ENCODE assay signal across 8 cellular contexts in the genomic region with DNA sequence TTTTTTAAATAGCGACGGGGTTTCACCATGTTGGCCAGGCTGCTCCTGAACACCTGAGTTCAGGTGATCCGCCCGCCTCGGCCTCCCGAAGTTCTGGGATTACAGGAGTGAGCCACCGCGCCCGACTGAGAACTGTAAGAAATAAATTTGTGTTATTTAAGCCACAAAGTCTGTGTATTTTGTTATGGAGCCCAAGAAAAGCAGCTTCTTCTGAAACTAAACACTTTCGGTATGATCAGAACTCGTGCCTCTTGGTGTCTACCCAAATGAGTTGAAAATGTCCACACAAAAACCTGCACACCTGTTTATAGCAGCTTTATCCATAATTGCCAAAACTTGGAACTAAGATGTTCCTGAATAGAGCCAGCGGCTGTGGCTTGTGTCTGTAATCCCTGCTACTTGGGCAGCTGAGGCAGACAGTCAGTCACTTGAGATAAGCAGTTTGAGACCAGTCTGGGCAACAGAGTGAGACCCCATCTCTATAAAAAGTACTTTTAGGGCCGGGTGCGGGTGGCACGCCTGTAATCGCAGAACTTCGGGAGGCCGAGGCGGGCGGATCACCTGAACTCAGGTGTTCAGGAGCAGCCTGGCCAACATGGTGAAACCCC. TPM values are rescaled to one million over a fixed set of nuclear protein-coding genes. Genes with fewer than 3 reads are reported as not detected.
DNase-seq lines count a peak whose midpoint lies in the region; ATAC-seq and TF ChIP-seq lines count a peak whose summit lies in the region.
"Not testable (repeated sequence)": the region's sequence is repeated elsewhere in the genome, so short reads cannot be mapped to it uniquely, and the experiment has no call there.

No MANE protein-coding gene starts in this region.

- CTCF ChIA-PET in RWPE1 (lab: Yijun Ruan, JAX): not testable (repeated sequence)

- H3K36me3 Mint-ChIP-seq in central memory CD8-positive, alpha-beta T cell (ENCODE audit: insufficient read depth); memory B cell: not testable (repeated sequence)

- peak; percentile 49 for ATAC-seq in GM18520 (IDR thresholded peaks at IDR 0.05; ENCODE audit: unreplicated experiment)
- peak; percentile 63 for ATAC-seq in GM19463 (IDR thresholded peaks at IDR 0.05; ENCODE audit: unreplicated experiment)
- peak; percentile 55 for ATAC-seq in HG02571 (IDR thresholded peaks at IDR 0.05; ENCODE audit: unreplicated experiment)
- peak; percentile 73 for ATAC-seq in HG03159 (IDR thresholded peaks at IDR 0.05; ENCODE audit: unreplicated experiment)
- peak; percentile 52 for ATAC-seq in central memory CD8-positive, alpha-beta T cell (replicated peaks; ENCODE audit: extremely low read depth, poor library complexity, severe bottlenecking)
- peak; percentile 54 for ATAC-seq in memory B cell (ENCODE audit: low read depth)
- ATAC-seq in aorta (ENCODE audit: low FRiP score): peak; percentile 95

- H3K27ac ChIP-seq in RWPE1: peak overlapping the region; percentile 87
- not testable (repeated sequence) for H3K27ac ChIP-seq in aorta (ENCODE audit: low read depth in 1 of 2, low read length in 2 of 2)

- not testable (repeated sequence) for H3K36me3 ChIP-seq in aorta (ENCODE audit: control insufficient read depth in 1 of 2, insufficient read depth in 2 of 2, low read length in 1 of 2)

- not testable (repeated sequence) for H3K4me1 Mint-ChIP-seq in central memory CD8-positive, alpha-beta T cell; memory B cell

- not testable (repeated sequence) for H3K9me3 Mint-ChIP-seq in central memory CD8-positive, alpha-beta T cell; memory B cell

- H3K4me3 Mint-ChIP-seq in central memory CD8-positive, alpha-beta T cell; memory B cell: not testable (repeated sequence)

- POLR2A ChIA-PET in RWPE1 (lab: Yijun Ruan, JAX; ENCODE audit: low non-redundant PET): not testable (repeated sequence)

- H3K9me3 ChIP-seq in aorta (ENCODE audit: control insufficient read depth, low read length): not testable (repeated sequence)

- DNase-seq in RWPE1 (ENCODE audit: low spot score); central memory CD8-positive, alpha-beta T cell (ENCODE audit: low spot score in 2 of 2); memory B cell (ENCODE audit: low spot score in 2 of 2); aorta: not testable (repeated sequence)

- H3K27me3 ChIP-seq in aorta (ENCODE audit: control insufficient read depth in 1 of 2, insufficient read depth in 2 of 2, low read length in 1 of 2): not testable (repeated sequence)

- H3K4me3 ChIP-seq in aorta (ENCODE audit: low read length in 2 of 2): not testable (repeated sequence)

- peak overlapping the region; percentile 80 for H3K27ac Mint-ChIP-seq in central memory CD8-positive, alpha-beta T cell (ENCODE audit: low read depth)
- H3K27ac Mint-ChIP-seq in memory B cell: not testable (repeated sequence)

- TF ChIP-seq CTCF in RWPE1 (conservative IDR thresholded peaks at IDR 0.05; ENCODE audit: low read depth): not testable (repeated sequence)

- no CpG with 5 or more reads among the region's 20 CpGs for WGBS in aorta, 2 donors

- not testable (repeated sequence) for H3K4me1 ChIP-seq in aorta (ENCODE audit: control insufficient read depth in 1 of 2, insufficient read depth in 2 of 2, low read length in 2 of 2)

- not testable (repeated sequence) for H3K27me3 Mint-ChIP-seq in central memory CD8-positive, alpha-beta T cell; memory B cell

- intact Hi-C loops in aorta (cut with DNase I): not testable (repeated sequence)

RNA-seq across cellular contexts. Expression of gene GRAP, which starts 16.1 kb away (rescaled TPM):
- 1 to 10 TPM; 4.0 to 6.3 TPM for total RNA-seq in aorta
- 1 to 10 TPM in 1 of 2 donors, under 1 TPM in 1; 0.87 to 2.4 TPM for polyA plus RNA-seq in aorta

RNA-seq across cellular contexts. Expression of gene FAM83G, which starts 58.3 kb away (rescaled TPM):
- total RNA-seq in aorta: 10 to 100 TPM in 1 of 2 donors, 1 to 10 TPM in 1; 7.1 to 12.9 TPM
- polyA plus RNA-seq in aorta: 1 to 10 TPM; 2.5 to 3.4 TPM
